ENCODE assay signal across 1 cellular context in genomic region chr1:44777547-44777946, GRCh38.
TF ChIP-seq lines count a peak whose summit lies in the region.

No MANE protein-coding gene starts in this region.

TF ChIP-seq in GM12878, 131 proteins besides CTCF, POLR2A, EP300 and RAD21:
- TF ChIP-seq POLR2AphosphoS5 (IDR thresholded peaks at IDR 0.05; ENCODE audit: low read length) (peak; percentile 34; the same call in 1 of the 2 replicates), SREBF2 (IDR thresholded peaks at IDR 0.05; ENCODE audit: low read length) (no peak), SMAD5 (IDR thresholded peaks at IDR 0.05; ENCODE audit: low read depth) (no peak), DPF2 (IDR thresholded peaks at IDR 0.05) (0 out of 2 replicates have a peak, but pooled peaks have one; percentile 30), TCF3 (IDR thresholded peaks at IDR 0.05; ENCODE audit: borderline replicate concordance, insufficient read depth, low read depth, low read length) (no peak), BRCA1 (IDR thresholded peaks at IDR 0.05; ENCODE audit: low read depth, low read length) (no peak), NRF1 (conservative IDR thresholded peaks at IDR 0.05; ENCODE audit: low read depth, low read length) (no peak), MEF2B (IDR thresholded peaks at IDR 0.05; ENCODE audit: partially characterized antibody, poor library complexity, severe bottlenecking) (no peak), ZBTB33 (IDR thresholded peaks at IDR 0.05) (no peak), CEBPB (IDR thresholded peaks at IDR 0.05; ENCODE audit: borderline replicate concordance in 1 of 2, low read depth in 2 of 2, low read length in 2 of 2) (no peak)
- TF ChIP-seq, protein P1, sequence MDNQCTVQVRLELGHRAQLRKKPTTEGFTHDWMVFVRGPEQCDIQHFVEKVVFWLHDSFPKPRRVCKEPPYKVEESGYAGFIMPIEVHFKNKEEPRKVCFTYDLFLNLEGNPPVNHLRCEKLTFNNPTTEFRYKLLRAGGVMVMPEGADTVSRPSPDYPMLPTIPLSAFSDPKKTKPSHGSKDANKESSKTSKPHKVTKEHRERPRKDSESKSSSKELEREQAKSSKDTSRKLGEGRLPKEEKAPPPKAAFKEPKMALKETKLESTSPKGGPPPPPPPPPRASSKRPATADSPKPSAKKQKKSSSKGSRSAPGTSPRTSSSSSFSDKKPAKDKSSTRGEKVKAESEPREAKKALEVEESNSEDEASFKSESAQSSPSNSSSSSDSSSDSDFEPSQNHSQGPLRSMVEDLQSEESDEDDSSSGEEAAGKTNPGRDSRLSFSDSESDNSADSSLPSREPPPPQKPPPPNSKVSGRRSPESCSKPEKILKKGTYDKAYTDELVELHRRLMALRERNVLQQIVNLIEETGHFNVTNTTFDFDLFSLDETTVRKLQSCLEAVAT (IDR thresholded peaks at IDR 0.05): peak; percentile 53; the same call in 1 of the 2 replicates
- TF ChIP-seq, protein P2, sequence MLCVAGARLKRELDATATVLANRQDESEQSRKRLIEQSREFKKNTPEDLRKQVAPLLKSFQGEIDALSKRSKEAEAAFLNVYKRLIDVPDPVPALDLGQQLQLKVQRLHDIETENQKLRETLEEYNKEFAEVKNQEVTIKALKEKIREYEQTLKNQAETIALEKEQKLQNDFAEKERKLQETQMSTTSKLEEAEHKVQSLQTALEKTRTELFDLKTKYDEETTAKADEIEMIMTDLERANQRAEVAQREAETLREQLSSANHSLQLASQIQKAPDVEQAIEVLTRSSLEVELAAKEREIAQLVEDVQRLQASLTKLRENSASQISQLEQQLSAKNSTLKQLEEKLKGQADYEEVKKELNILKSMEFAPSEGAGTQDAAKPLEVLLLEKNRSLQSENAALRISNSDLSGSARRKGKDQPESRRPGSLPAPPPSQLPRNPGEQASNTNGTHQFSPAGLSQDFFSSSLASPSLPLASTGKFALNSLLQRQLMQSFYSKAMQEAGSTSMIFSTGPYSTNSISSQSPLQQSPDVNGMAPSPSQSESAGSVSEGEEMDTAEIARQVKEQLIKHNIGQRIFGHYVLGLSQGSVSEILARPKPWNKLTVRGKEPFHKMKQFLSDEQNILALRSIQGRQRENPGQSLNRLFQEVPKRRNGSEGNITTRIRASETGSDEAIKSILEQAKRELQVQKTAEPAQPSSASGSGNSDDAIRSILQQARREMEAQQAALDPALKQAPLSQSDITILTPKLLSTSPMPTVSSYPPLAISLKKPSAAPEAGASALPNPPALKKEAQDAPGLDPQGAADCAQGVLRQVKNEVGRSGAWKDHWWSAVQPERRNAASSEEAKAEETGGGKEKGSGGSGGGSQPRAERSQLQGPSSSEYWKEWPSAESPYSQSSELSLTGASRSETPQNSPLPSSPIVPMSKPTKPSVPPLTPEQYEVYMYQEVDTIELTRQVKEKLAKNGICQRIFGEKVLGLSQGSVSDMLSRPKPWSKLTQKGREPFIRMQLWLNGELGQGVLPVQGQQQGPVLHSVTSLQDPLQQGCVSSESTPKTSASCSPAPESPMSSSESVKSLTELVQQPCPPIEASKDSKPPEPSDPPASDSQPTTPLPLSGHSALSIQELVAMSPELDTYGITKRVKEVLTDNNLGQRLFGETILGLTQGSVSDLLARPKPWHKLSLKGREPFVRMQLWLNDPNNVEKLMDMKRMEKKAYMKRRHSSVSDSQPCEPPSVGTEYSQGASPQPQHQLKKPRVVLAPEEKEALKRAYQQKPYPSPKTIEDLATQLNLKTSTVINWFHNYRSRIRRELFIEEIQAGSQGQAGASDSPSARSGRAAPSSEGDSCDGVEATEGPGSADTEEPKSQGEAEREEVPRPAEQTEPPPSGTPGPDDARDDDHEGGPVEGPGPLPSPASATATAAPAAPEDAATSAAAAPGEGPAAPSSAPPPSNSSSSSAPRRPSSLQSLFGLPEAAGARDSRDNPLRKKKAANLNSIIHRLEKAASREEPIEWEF (IDR thresholded peaks at IDR 0.05; ENCODE audit: insufficient replicate concordance, low read depth, low read length): no peak
